8 cellular contexts compared by ENCODE assay signal in genomic region chr4:87423313-87424031, GRCh38. TPM values are rescaled to one million over a fixed set of nuclear protein-coding genes. Genes with fewer than 3 reads are reported as not detected.
DNase-seq lines count a peak whose midpoint lies in the region; ATAC-seq and TF ChIP-seq lines count a peak whose summit lies in the region.

No MANE protein-coding gene starts in this region.

- peaks cover 14% of the 10 kb centered on the region for H3K4me1 Mint-ChIP-seq in CD14-positive monocyte
- H3K4me1 Mint-ChIP-seq in T-helper 1 cell treated with Interleukin-12 subunit alpha and Interleukin-12 subunit beta and Interleukin-4 antibody, amounts not matched to agents 30 μg/mL and 1 μg/mL, for 36 hours (ENCODE audit: low read depth) = peaks cover 19% of the 10 kb centered on the region

- BruUV-seq in HCT116 (replicated peaks; lab: Mats Ljungman, UMichigan) = no TSS peak

- H3K9me3 Mint-ChIP-seq in CD14-positive monocyte = peaks cover 0 to 3% (median 2%) of the 10 kb centered on the region in 7 donors
- H3K9me3 Mint-ChIP-seq in T-helper 1 cell treated with Interleukin-12 subunit alpha and Interleukin-12 subunit beta and Interleukin-4 antibody, amounts not matched to agents 30 μg/mL and 1 μg/mL, for 36 hours = no peaks in the 10 kb centered on the region

- no peak; the same call in 1 of the 2 replicates for TF ChIP-seq RAD21 in HCT116 (IDR thresholded peaks at IDR 0.05; ENCODE audit: low read depth)

- H3K27me3 Mint-ChIP-seq in CD14-positive monocyte (ENCODE audit: low read depth in 3 of 3) = peaks cover 0 to 3% (median 0%) of the 10 kb centered on the region in 3 donors
- no peaks in the 10 kb centered on the region for H3K27me3 Mint-ChIP-seq in T-helper 1 cell treated with Interleukin-12 subunit alpha and Interleukin-12 subunit beta and Interleukin-4 antibody, amounts not matched to agents 30 μg/mL and 1 μg/mL, for 36 hours (ENCODE audit: low read depth)

- intact Hi-C loops in CD14-positive monocyte (cut with micrococcal nuclease) (loop anchor here in 1 of 2 donors (5.0 kb wide), 1 partner anchor 36 kb away; no protein-coding TSS in a partner anchor), HCT116 (cut with micrococcal nuclease) (loop anchor here (2.0 kb wide), 1 partner anchor 33 kb away; the partner anchor contains the start of gene HSD17B11), gastrocnemius medialis (cut with DNase I; ENCODE audit: low total_unique reads) (loop anchor here (5.0 kb wide), 2 partner anchors 46 to 1689 kb away; partner anchors contain the start of gene TIGD2)

- H3K79me2 ChIP-seq in HCT116 (ENCODE audit: insufficient read depth, low read length) = peaks cover 49% of the 10 kb centered on the region

- no peak for TF ChIP-seq POLR2A in HCT116 (IDR thresholded peaks at IDR 0.05; ENCODE audit: borderline replicate concordance, extremely low read depth, insufficient read depth, insufficient read length)
- no peak for TF ChIP-seq POLR2A in gastrocnemius medialis (IDR thresholded peaks at IDR 0.05)

- no peak for TF ChIP-seq CTCF in CD14-positive monocyte (IDR thresholded peaks at IDR 0.05)
- TF ChIP-seq CTCF in HCT116 (IDR thresholded peaks at IDR 0.05 in 2 of 3, conservative IDR thresholded peaks at IDR 0.05 in 1 of 3; ENCODE audit: borderline replicate concordance in 1 of 3, insufficient read depth in 1 of 3, low read depth in 2 of 3, low read length in 2 of 3) = peak in 1 of 3 experiments; percentile 11; a peak in 1 of 6 replicates
- TF ChIP-seq CTCF in foreskin keratinocyte (conservative IDR thresholded peaks at IDR 0.05) = peak; percentile 35
- TF ChIP-seq CTCF in gastrocnemius medialis (IDR thresholded peaks at IDR 0.05 in 4 of 5, conservative IDR thresholded peaks at IDR 0.05 in 1 of 5) = no peak

- H3K4me1 ChIP-seq in HCT116 (ENCODE audit: control insufficient read depth in 1 of 2, insufficient read depth in 2 of 2, low read length in 2 of 2) (peaks cover 8 to 23% of the 10 kb centered on the region in 2 experiments; a peak in 3 of 4 replicates), foreskin keratinocyte (peaks cover 7% of the 10 kb centered on the region), gastrocnemius medialis (peaks cover 15 to 23% of the 10 kb centered on the region in 2 donors)

- CTCF ChIA-PET in HCT116 (lab: Charles Lee) = no interaction called here

- no peaks in the 10 kb centered on the region for H3K36me3 ChIP-seq in HCT116 (ENCODE audit: control insufficient read depth in 1 of 2, insufficient read depth in 2 of 2, low read length in 2 of 2)
- H3K36me3 ChIP-seq in gastrocnemius medialis = no peaks in the 10 kb centered on the region

- POLR2A ChIA-PET in HCT116 (lab: Charles Lee) = interaction anchor here (1.8 kb wide), 1 partner anchor 32 kb away, joined by 7 read pairs; the partner anchor contains the start of gene HSD17B11

- in situ Hi-C loops in gastrocnemius medialis (cut with MboI; ENCODE audit: low sequenced_read_pairs in 4 of 4) = no loop called here

- peak overlapping the region; percentile 97 for H3K4me2 ChIP-seq in HCT116 (ENCODE audit: low read length)

- H3K27me3 ChIP-seq in HCT116 (ENCODE audit: insufficient read depth, low read length) = no peaks in the 10 kb centered on the region
- no peaks in the 10 kb centered on the region for H3K27me3 ChIP-seq in foreskin keratinocyte
- H3K27me3 ChIP-seq in gastrocnemius medialis = no peaks in the 10 kb centered on the region

- RAD21 ChIA-PET in HCT116 (lab: Charles Lee; ENCODE audit: low non-redundant PET in 1 of 2, low total read pairs in 2 of 2, uncharacterized antibody in 2 of 2, unreplicated experiment in 2 of 2) = no interaction called here

- H3K9me3 ChIP-seq in HCT116 (ENCODE audit: control insufficient read depth in 1 of 2, insufficient read depth in 1 of 2, low read depth in 1 of 2, low read length in 2 of 2) (peaks cover 0 to 4% of the 10 kb centered on the region in 2 experiments; a peak in 1 of 4 replicates), gastrocnemius medialis (no peaks in the 10 kb centered on the region)

- H3K27ac ChIP-seq in HCT116 (ENCODE audit: low read depth, low read length) = peak overlapping the region; percentile 77; the same call in 1 of the 2 replicates
- peak overlapping the region; percentile 74 for H3K27ac ChIP-seq in foreskin keratinocyte
- H3K27ac ChIP-seq in gastrocnemius medialis = peak overlapping the region; percentile 88 to 94 (median 92)

- ATAC-seq in HCT116 (no peak), foreskin keratinocyte (no peak), gastrocnemius medialis (no peak), HG03095 (IDR thresholded peaks at IDR 0.05; ENCODE audit: unreplicated experiment) (no peak), HG02973 (IDR thresholded peaks at IDR 0.05; ENCODE audit: unreplicated experiment) (no peak)

- H3K4me3 ChIP-seq in HCT116 (replicated peaks in 1 of 2; ENCODE audit: low read depth in 1 of 2, low read length in 2 of 2) = peak overlapping the region; percentile 82 to 84
- H3K4me3 ChIP-seq in gastrocnemius medialis = peak overlapping the region; percentile 60 to 93 (median 66)

- peak overlapping the region in 3 of 7 donors; percentile 4 to 99 (median 96) for H3K27ac Mint-ChIP-seq in CD14-positive monocyte
- H3K27ac Mint-ChIP-seq in T-helper 1 cell treated with Interleukin-12 subunit alpha and Interleukin-12 subunit beta and Interleukin-4 antibody, amounts not matched to agents 30 μg/mL and 1 μg/mL, for 36 hours = peak overlapping the region; percentile 55

- peak overlapping the region; percentile 87 for H2AFZ ChIP-seq in HCT116 (ENCODE audit: low read depth, low read length, poor library complexity, severe bottlenecking)

- peak overlapping the region; percentile 98 for H3K4me3 Mint-ChIP-seq in CD14-positive monocyte
- H3K4me3 Mint-ChIP-seq in T-helper 1 cell treated with Interleukin-12 subunit alpha and Interleukin-12 subunit beta and Interleukin-4 antibody, amounts not matched to agents 30 μg/mL and 1 μg/mL, for 36 hours = peak overlapping the region; percentile 99

- no peaks in the 10 kb centered on the region for H3K36me3 Mint-ChIP-seq in CD14-positive monocyte
- peaks cover 1% of the 10 kb centered on the region for H3K36me3 Mint-ChIP-seq in T-helper 1 cell treated with Interleukin-12 subunit alpha and Interleukin-12 subunit beta and Interleukin-4 antibody, amounts not matched to agents 30 μg/mL and 1 μg/mL, for 36 hours (ENCODE audit: low read depth)

- no peak for DNase-seq in CD14-positive monocyte (ENCODE audit: low spot score)
- no peak for DNase-seq in HCT116 (ENCODE audit: low read depth, low spot score)
- DNase-seq in foreskin keratinocyte = peak in 1 of 2 donors; percentile 15
- no peak for DNase-seq in gastrocnemius medialis
- DNase-seq in AG08396 (ENCODE audit: low spot score) = no peak

- peak overlapping the region; percentile 82 for H3K9ac ChIP-seq in HCT116 (ENCODE audit: low read length)

- no peaks in the 10 kb centered on the region for H4K20me1 ChIP-seq in HCT116 (ENCODE audit: insufficient read depth)

- no peaks in the 10 kb centered on the region for H3K9me2 ChIP-seq in HCT116 (ENCODE audit: insufficient read depth)

TF ChIP-seq in HCT116, 20 proteins besides CTCF, POLR2A, EP300 and RAD21 (continues in another document):
- TF ChIP-seq FOSL1 (IDR thresholded peaks at IDR 0.05; ENCODE audit: low read depth) (no peak), ZFX (IDR thresholded peaks at IDR 0.05) (no peak), SIN3A (IDR thresholded peaks at IDR 0.05; ENCODE audit: low read depth) (no peak), SRF (IDR thresholded peaks at IDR 0.05; ENCODE audit: low read depth) (no peak), ZNF274 (IDR thresholded peaks at IDR 0.05; ENCODE audit: low read depth, low read length) (no peak), REST (IDR thresholded peaks at IDR 0.05; ENCODE audit: low read depth) (no peak)

RNA-seq across cellular contexts. Expression of gene NUDT9, which starts 1.1 kb away (rescaled TPM):
- polyA plus RNA-seq in CD14-positive monocyte (10 to 100 TPM; 12.5 to 14.3 TPM), foreskin keratinocyte (21.1 and 21.2 TPM in 2 replicates)
- total RNA-seq in HCT116 (2021; ENCODE audit: unreplicated experiment) (13.5 TPM), foreskin keratinocyte (15.1 and 18.2 TPM in 2 replicates), gastrocnemius medialis (10 to 100 TPM; 13.4 to 16.7 (median 15.8) TPM)
- 7.5 and 9.1 TPM in 2 replicates for polyA plus RNA-seq in HCT116 (2012)

RNA-seq across cellular contexts. Expression of gene HSD17B11, which starts 32.5 kb away (rescaled TPM):
- polyA plus RNA-seq in CD14-positive monocyte (100 to 1,000 TPM; 272 to 330 TPM), foreskin keratinocyte (5.2 and 5.7 TPM in 2 replicates)
- total RNA-seq in HCT116 (2021; ENCODE audit: unreplicated experiment) (47.4 TPM), foreskin keratinocyte (6.5 and 8.6 TPM in 2 replicates), gastrocnemius medialis (10 to 100 TPM; 15.3 to 34.9 (median 19.2) TPM)
- polyA plus RNA-seq in HCT116 (2012) = 25.5 and 34.5 TPM in 2 replicates
